In the genomic region with DNA sequence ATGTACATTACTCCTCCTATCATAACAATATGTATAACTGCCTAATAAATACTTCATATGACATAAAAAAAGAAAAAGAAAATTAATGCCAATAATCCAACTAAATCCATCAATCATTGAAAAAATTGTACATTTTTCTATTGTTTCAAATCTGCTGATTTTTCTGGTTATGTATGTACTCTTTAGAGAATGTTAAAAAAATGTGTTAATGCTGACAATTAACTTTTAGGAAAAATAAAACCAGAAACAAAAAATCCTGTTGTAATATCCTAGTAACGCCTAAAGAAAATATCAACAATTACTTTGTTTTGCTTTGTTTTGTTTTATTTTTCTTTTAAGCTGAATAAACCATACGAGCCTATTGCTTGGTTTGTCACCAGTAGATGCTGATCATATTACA, we compare ENCODE assay signal across 17 cellular contexts.
A peak's percentile ranks its signal among the peaks of the same experiment; 100 is the strongest.
DNase-seq lines count a peak whose midpoint lies in the region; ATAC-seq and FAIRE-seq lines count a peak whose summit lies in the region.
"Had no signal": no experiment of that assay in that cellular context is flagged by ENCODE, and none has a peak within 500 bp of the region (broad histone marks: within the 10 kb centered on the region; RNA-seq: fewer than 3 reads in every experiment).

No MANE protein-coding gene starts in this region.

- H3K27ac ChIP-seq in BLaER1 = peak overlapping the region; percentile 88
- no peak overlapping the region for H3K27ac ChIP-seq in small intestine (ENCODE audit: low read depth in 1 of 2, low read length in 1 of 2)

- peaks cover 55% of the 10 kb centered on the region for H3K4me1 ChIP-seq in BLaER1
- H3K4me1 ChIP-seq in small intestine (ENCODE audit: control insufficient read depth in 2 of 2, insufficient read depth in 1 of 2, low read depth in 1 of 2, low read length in 1 of 2) = peaks cover 0 to 2% of the 10 kb centered on the region in 2 donors
- H3K4me1 ChIP-seq in HAP-1 = no peaks in the 10 kb centered on the region

- H3K4me2 ChIP-seq in BLaER1 = no peak overlapping the region
- H3K4me2 ChIP-seq: GM23338 had no signal

- H3K9me3 ChIP-seq in BLaER1 (peaks cover 55% of the 10 kb centered on the region), small intestine (ENCODE audit: control insufficient read depth, low read depth) (no peaks in the 10 kb centered on the region), HAP-1 (no peaks in the 10 kb centered on the region)
- H3K9me3 ChIP-seq: Caco-2 had no signal

- H4K20me1 ChIP-seq in BLaER1 = no peaks in the 10 kb centered on the region

- in situ Hi-C loops in HAP-1 (cut with MboI; ENCODE audit: low sequenced_read_pairs) = no loop called here

- FAIRE-seq in TTC549 (lab: Jason Lieb, UNC) = peak; percentile 23
- FAIRE-seq in endometrium (lab: Jason Lieb, UNC) = peak; percentile 89
- peak; percentile 53 for FAIRE-seq in small intestine (lab: Jason Lieb, UNC)
- FAIRE-seq: G401.6, GM12892, GM19239 had no signal

- H3K9ac ChIP-seq in BLaER1 = no peak overlapping the region

- no peak overlapping the region for H3K4me3 ChIP-seq in BLaER1
- no peak overlapping the region for H3K4me3 ChIP-seq in small intestine (ENCODE audit: low read depth in 1 of 2, low read length in 2 of 2)
- no peak overlapping the region for H3K4me3 ChIP-seq in HAP-1
- H3K4me3 ChIP-seq: GM23338 had no signal

- no peaks in the 10 kb centered on the region for H3K27me3 ChIP-seq in BLaER1
- no peaks in the 10 kb centered on the region for H3K27me3 ChIP-seq in small intestine (ENCODE audit: control insufficient read depth in 2 of 2, insufficient read depth in 2 of 2, low read length in 2 of 2)
- no peaks in the 10 kb centered on the region for H3K27me3 ChIP-seq in HAP-1 (ENCODE audit: low read depth)

- H3K36me3 ChIP-seq in BLaER1 (peaks cover 18% of the 10 kb centered on the region; the same call in 1 of the 2 replicates), small intestine (ENCODE audit: control insufficient read depth in 2 of 2, insufficient read depth in 2 of 2, low read length in 2 of 2) (no peaks in the 10 kb centered on the region), HAP-1 (replicated peaks) (no peaks in the 10 kb centered on the region)

- ATAC-seq in HG03175 (IDR thresholded peaks at IDR 0.05; ENCODE audit: unreplicated experiment) (no peak), GM18870 (IDR thresholded peaks at IDR 0.05; ENCODE audit: unreplicated experiment) (no peak)
- ATAC-seq: CD8-positive, alpha-beta T cell; GM23338 had no signal

- WGBS in small intestine, 3 donors = 60 to 75% (median 65%) methylated on average over 2 of the region's 2 CpGs

- DNase-seq in small intestine = no peak
- no peak for DNase-seq in HAP-1 (ENCODE audit: low spot score in 2 of 2)
- DNase-seq: C1 segment of cervical spinal cord; Caco-2; CD8-positive, alpha-beta T cell; DMS153; DND-41; HCEC 1CT had no signal
